In genomic region chr11:108929241-108929640, GRCh38 we compare ENCODE assay signal across 15 cellular contexts.
DNase-seq lines count a peak whose midpoint lies in the region; ATAC-seq and TF ChIP-seq lines count a peak whose summit lies in the region.
"Had no signal": no experiment of that assay in that cellular context is flagged by ENCODE, and none has a peak within 500 bp of the region (broad histone marks: within the 10 kb centered on the region; RNA-seq: fewer than 3 reads in every experiment).

No MANE protein-coding gene starts in this region.

- no peak for TF ChIP-seq CTCF in AG10803 (conservative IDR thresholded peaks at IDR 0.05; ENCODE audit: low read length)
- no peak for TF ChIP-seq CTCF in chondrocyte (IDR thresholded peaks at IDR 0.05)
- TF ChIP-seq CTCF in body of pancreas (IDR thresholded peaks at IDR 0.05), result no peak
- no peak for TF ChIP-seq CTCF in upper lobe of right lung (IDR thresholded peaks at IDR 0.05)

- WGBS in body of pancreas, 2 donors, result 96 to 100% methylated on average over 1 of the region's 1 CpG

- H3K36me3 Mint-ChIP-seq in chondrocyte (ENCODE audit: low read depth), result peaks cover 2% of the 10 kb centered on the region
- H3K36me3 Mint-ChIP-seq: natural killer cell treated with Interleukin-12 subunit alpha and Interleukin-12 subunit beta and Interleukin-15 and Interleukin-18, amount 100 ng/mL, for 72 hours had no signal

- ATAC-seq in body of pancreas, result no peak
- ATAC-seq in upper lobe of right lung, result no peak
- ATAC-seq in HG02759 (IDR thresholded peaks at IDR 0.05; ENCODE audit: unreplicated experiment), result no peak
- no peak for ATAC-seq in GM21723 (IDR thresholded peaks at IDR 0.05; ENCODE audit: unreplicated experiment)
- ATAC-seq: K562; natural killer cell treated with Interleukin-12 subunit alpha and Interleukin-12 subunit beta and Interleukin-15 and Interleukin-18, amount 100 ng/mL, for 72 hours had no signal

- H3K27me3 Mint-ChIP-seq in chondrocyte (ENCODE audit: low read depth), result no peaks in the 10 kb centered on the region
- H3K27me3 Mint-ChIP-seq: CD4-positive, CD25-positive, alpha-beta regulatory T cell; natural killer cell treated with Interleukin-12 subunit alpha and Interleukin-12 subunit beta and Interleukin-15 and Interleukin-18, amount 100 ng/mL, for 72 hours had no signal

- intact Hi-C loops in body of pancreas (cut with DNase I), result no loop called here
- intact Hi-C loops in upper lobe of right lung (cut with DNase I), result no loop called here

- no peak for TF ChIP-seq POLR2A in body of pancreas (IDR thresholded peaks at IDR 0.05)

- H3K9me3 ChIP-seq in body of pancreas (no peaks in the 10 kb centered on the region), upper lobe of right lung (no peaks in the 10 kb centered on the region)

- peak; percentile 97 for DNase-seq in AG10803 (ENCODE audit: low read depth)
- DNase-seq in M059J (ENCODE audit: low read depth), result peak; percentile 94
- no peak for DNase-seq in chondrocyte (ENCODE audit: low spot score)
- peak; percentile 93 for DNase-seq in kidney tubule cell (ENCODE audit: low spot score)
- no peak for DNase-seq in body of pancreas
- DNase-seq in upper lobe of right lung, result no peak
- DNase-seq: amygdala; CD4-positive, CD25-positive, alpha-beta regulatory T cell; kidney; NCI-H2107; small intestine had no signal

- no peaks in the 10 kb centered on the region for H3K27me3 ChIP-seq in body of pancreas
- no peaks in the 10 kb centered on the region for H3K27me3 ChIP-seq in upper lobe of right lung

- no peak overlapping the region for H3K27ac ChIP-seq in body of pancreas
- H3K27ac ChIP-seq in upper lobe of right lung, result no peak overlapping the region

- H3K4me3 ChIP-seq in AG10803 (ENCODE audit: low read length) (no peak overlapping the region), body of pancreas (no peak overlapping the region), upper lobe of right lung (no peak overlapping the region)
- H3K4me3 ChIP-seq: K562 had no signal

- H3K36me3 ChIP-seq in body of pancreas (replicated peaks in 1 of 2; ENCODE audit: insufficient read depth in 1 of 2, low read depth in 2 of 2), result no peaks in the 10 kb centered on the region
- H3K36me3 ChIP-seq in upper lobe of right lung, result peaks cover 3% of the 10 kb centered on the region

- H3K27ac Mint-ChIP-seq in chondrocyte (ENCODE audit: unreplicated experiment), result peak overlapping the region; percentile 75
- H3K27ac Mint-ChIP-seq: CD4-positive, CD25-positive, alpha-beta regulatory T cell; natural killer cell treated with Interleukin-12 subunit alpha and Interleukin-12 subunit beta and Interleukin-15 and Interleukin-18, amount 100 ng/mL, for 72 hours had no signal

- peaks cover 10% of the 10 kb centered on the region for H3K4me1 Mint-ChIP-seq in chondrocyte (ENCODE audit: low read depth)

- H3K4me3 Mint-ChIP-seq in chondrocyte (ENCODE audit: unreplicated experiment), result no peak overlapping the region
- H3K4me3 Mint-ChIP-seq: CD4-positive, CD25-positive, alpha-beta regulatory T cell; natural killer cell treated with Interleukin-12 subunit alpha and Interleukin-12 subunit beta and Interleukin-15 and Interleukin-18, amount 100 ng/mL, for 72 hours had no signal

- H3K4me1 ChIP-seq in body of pancreas, result no peaks in the 10 kb centered on the region
- H3K4me1 ChIP-seq in upper lobe of right lung, result no peaks in the 10 kb centered on the region

- H3K9me3 Mint-ChIP-seq in chondrocyte (ENCODE audit: low read depth), result no peaks in the 10 kb centered on the region
- H3K9me3 Mint-ChIP-seq: natural killer cell treated with Interleukin-12 subunit alpha and Interleukin-12 subunit beta and Interleukin-15 and Interleukin-18, amount 100 ng/mL, for 72 hours had no signal

Comparison
In these comparisons a context has a peak if more than half of its experiments do, and no peak if none do; other contexts are left out.
1. DNase-seq: peak in AG10803 (single experiment), M059J (single experiment) and kidney tubule cell (single experiment); none in chondrocyte (single experiment), body of pancreas (0 of 4) and upper lobe of right lung (single experiment).